1 cellular context compared by ENCODE assay signal in the genomic region with DNA sequence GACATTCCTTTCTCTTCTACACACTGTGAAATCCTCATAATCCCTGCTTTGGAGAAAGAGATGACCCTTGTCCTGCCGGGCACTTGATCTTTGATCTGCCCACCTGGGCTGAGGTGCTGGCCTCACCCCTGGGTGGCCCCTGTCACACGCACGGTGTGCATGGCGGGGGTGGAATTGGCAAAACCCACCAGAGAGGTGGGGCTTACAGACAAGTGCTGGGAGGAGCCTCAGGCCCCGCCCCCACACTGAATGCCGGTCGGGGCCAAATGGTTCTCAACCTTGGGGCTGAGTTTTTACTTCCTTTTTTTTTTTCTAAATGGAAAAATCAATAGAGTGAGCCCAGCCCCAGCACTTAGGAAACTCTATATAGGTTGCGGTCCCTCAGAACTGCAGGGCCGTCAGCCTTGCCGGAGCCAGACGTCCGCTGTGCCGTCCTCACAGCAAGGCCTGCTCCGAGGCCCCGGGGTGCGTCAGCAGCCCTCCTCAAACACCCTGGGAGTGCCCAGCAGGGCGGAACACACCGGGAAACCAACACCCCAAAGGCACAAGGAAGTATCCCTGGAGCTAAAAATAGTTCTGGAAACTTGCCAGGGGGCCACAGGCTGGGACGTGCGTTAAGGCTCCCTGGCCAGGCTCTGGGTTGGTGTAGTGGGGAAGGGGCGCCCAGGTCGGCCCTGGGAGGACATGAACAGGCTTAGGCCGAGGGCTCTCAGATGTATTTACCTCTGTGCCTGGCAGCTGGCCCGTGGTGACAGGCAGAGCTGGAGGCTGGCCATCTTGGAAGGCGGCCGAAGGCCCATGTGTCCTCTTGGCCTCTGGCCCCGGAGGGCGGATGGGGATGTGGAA.
TF ChIP-seq lines count a peak whose summit lies in the region.

No MANE protein-coding gene starts in this region.

TF ChIP-seq in H1, 55 proteins besides CTCF, POLR2A, EP300 and RAD21 (continued from another document):
- TF ChIP-seq, protein P1, sequence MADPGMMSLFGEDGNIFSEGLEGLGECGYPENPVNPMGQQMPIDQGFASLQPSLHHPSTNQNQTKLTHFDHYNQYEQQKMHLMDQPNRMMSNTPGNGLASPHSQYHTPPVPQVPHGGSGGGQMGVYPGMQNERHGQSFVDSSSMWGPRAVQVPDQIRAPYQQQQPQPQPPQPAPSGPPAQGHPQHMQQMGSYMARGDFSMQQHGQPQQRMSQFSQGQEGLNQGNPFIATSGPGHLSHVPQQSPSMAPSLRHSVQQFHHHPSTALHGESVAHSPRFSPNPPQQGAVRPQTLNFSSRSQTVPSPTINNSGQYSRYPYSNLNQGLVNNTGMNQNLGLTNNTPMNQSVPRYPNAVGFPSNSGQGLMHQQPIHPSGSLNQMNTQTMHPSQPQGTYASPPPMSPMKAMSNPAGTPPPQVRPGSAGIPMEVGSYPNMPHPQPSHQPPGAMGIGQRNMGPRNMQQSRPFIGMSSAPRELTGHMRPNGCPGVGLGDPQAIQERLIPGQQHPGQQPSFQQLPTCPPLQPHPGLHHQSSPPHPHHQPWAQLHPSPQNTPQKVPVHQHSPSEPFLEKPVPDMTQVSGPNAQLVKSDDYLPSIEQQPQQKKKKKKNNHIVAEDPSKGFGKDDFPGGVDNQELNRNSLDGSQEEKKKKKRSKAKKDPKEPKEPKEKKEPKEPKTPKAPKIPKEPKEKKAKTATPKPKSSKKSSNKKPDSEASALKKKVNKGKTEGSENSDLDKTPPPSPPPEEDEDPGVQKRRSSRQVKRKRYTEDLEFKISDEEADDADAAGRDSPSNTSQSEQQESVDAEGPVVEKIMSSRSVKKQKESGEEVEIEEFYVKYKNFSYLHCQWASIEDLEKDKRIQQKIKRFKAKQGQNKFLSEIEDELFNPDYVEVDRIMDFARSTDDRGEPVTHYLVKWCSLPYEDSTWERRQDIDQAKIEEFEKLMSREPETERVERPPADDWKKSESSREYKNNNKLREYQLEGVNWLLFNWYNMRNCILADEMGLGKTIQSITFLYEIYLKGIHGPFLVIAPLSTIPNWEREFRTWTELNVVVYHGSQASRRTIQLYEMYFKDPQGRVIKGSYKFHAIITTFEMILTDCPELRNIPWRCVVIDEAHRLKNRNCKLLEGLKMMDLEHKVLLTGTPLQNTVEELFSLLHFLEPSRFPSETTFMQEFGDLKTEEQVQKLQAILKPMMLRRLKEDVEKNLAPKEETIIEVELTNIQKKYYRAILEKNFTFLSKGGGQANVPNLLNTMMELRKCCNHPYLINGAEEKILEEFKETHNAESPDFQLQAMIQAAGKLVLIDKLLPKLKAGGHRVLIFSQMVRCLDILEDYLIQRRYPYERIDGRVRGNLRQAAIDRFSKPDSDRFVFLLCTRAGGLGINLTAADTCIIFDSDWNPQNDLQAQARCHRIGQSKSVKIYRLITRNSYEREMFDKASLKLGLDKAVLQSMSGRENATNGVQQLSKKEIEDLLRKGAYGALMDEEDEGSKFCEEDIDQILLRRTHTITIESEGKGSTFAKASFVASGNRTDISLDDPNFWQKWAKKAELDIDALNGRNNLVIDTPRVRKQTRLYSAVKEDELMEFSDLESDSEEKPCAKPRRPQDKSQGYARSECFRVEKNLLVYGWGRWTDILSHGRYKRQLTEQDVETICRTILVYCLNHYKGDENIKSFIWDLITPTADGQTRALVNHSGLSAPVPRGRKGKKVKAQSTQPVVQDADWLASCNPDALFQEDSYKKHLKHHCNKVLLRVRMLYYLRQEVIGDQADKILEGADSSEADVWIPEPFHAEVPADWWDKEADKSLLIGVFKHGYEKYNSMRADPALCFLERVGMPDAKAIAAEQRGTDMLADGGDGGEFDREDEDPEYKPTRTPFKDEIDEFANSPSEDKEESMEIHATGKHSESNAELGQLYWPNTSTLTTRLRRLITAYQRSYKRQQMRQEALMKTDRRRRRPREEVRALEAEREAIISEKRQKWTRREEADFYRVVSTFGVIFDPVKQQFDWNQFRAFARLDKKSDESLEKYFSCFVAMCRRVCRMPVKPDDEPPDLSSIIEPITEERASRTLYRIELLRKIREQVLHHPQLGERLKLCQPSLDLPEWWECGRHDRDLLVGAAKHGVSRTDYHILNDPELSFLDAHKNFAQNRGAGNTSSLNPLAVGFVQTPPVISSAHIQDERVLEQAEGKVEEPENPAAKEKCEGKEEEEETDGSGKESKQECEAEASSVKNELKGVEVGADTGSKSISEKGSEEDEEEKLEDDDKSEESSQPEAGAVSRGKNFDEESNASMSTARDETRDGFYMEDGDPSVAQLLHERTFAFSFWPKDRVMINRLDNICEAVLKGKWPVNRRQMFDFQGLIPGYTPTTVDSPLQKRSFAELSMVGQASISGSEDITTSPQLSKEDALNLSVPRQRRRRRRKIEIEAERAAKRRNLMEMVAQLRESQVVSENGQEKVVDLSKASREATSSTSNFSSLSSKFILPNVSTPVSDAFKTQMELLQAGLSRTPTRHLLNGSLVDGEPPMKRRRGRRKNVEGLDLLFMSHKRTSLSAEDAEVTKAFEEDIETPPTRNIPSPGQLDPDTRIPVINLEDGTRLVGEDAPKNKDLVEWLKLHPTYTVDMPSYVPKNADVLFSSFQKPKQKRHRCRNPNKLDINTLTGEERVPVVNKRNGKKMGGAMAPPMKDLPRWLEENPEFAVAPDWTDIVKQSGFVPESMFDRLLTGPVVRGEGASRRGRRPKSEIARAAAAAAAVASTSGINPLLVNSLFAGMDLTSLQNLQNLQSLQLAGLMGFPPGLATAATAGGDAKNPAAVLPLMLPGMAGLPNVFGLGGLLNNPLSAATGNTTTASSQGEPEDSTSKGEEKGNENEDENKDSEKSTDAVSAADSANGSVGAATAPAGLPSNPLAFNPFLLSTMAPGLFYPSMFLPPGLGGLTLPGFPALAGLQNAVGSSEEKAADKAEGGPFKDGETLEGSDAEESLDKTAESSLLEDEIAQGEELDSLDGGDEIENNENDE (IDR thresholded peaks at IDR 0.05; ENCODE audit: insufficient replicate concordance, low read length): no peak
- no peak for TF ChIP-seq TAF7 (optimal IDR thresholded peaks at IDR 0.05; ENCODE audit: borderline replicate concordance, low read depth, low read length)
- TF ChIP-seq GTF2F1 (IDR thresholded peaks at IDR 0.05; ENCODE audit: borderline replicate concordance, low read depth, low read length): no peak
- no peak for TF ChIP-seq ASH2L (IDR thresholded peaks at IDR 0.05; ENCODE audit: low read length)
- TF ChIP-seq CTBP2 (IDR thresholded peaks at IDR 0.05; ENCODE audit: borderline replicate concordance, insufficient read depth, insufficient read length, low read length): no peak
- TF ChIP-seq SP4 (IDR thresholded peaks at IDR 0.05; ENCODE audit: low read length): no peak
- no peak for TF ChIP-seq SIRT6 (IDR thresholded peaks at IDR 0.05; ENCODE audit: low read length)
- no peak for TF ChIP-seq JUN (IDR thresholded peaks at IDR 0.05; ENCODE audit: low read depth, low read length)
- no peak for TF ChIP-seq ZNF274 (IDR thresholded peaks at IDR 0.05; ENCODE audit: borderline replicate concordance, extremely low read depth, low read length)
- no peak for TF ChIP-seq POLR2AphosphoS5 (IDR thresholded peaks at IDR 0.05; ENCODE audit: low read depth, low read length)
- TF ChIP-seq, protein P2, sequence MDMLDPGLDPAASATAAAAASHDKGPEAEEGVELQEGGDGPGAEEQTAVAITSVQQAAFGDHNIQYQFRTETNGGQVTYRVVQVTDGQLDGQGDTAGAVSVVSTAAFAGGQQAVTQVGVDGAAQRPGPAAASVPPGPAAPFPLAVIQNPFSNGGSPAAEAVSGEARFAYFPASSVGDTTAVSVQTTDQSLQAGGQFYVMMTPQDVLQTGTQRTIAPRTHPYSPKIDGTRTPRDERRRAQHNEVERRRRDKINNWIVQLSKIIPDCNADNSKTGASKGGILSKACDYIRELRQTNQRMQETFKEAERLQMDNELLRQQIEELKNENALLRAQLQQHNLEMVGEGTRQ (IDR thresholded peaks at IDR 0.05; ENCODE audit: low read length): no peak
- TF ChIP-seq BRCA1 (IDR thresholded peaks at IDR 0.05; ENCODE audit: low read depth, low read length): no peak
- TF ChIP-seq, protein P3, sequence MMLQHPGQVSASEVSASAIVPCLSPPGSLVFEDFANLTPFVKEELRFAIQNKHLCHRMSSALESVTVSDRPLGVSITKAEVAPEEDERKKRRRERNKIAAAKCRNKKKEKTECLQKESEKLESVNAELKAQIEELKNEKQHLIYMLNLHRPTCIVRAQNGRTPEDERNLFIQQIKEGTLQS (IDR thresholded peaks at IDR 0.05; ENCODE audit: insufficient read depth, low read depth, low read length): no peak
- no peak for TF ChIP-seq JUND (IDR thresholded peaks at IDR 0.05; ENCODE audit: low read length)
- TF ChIP-seq SIN3A (conservative IDR thresholded peaks at IDR 0.05 in 1 of 2, IDR thresholded peaks at IDR 0.05 in 1 of 2; ENCODE audit: low read depth in 1 of 2, low read length in 2 of 2): no peak
